In genomic region chr4:184907216-184907615, GRCh38 we compare ENCODE assay signal across 17 cellular contexts.
DNase-seq lines count a peak whose midpoint lies in the region; ATAC-seq and TF ChIP-seq lines count a peak whose summit lies in the region.
"Had no signal": no experiment of that assay in that cellular context is flagged by ENCODE, and none has a peak within 500 bp of the region (broad histone marks: within the 10 kb centered on the region; RNA-seq: fewer than 3 reads in every experiment).

No MANE protein-coding gene starts in this region.

- H3K79me2 ChIP-seq in OCI-LY3 (ENCODE audit: low read length) = no peaks in the 10 kb centered on the region

- POLR2A ChIA-PET in activated CD4-positive, alpha-beta T cell treated with anti-CD3 and anti-CD28 coated beads for 36 hours (lab: Charles Lee) = no interaction called here

- peak; percentile 44 for TF ChIP-seq CTCF in OCI-LY3 (IDR thresholded peaks at IDR 0.05; ENCODE audit: low read depth, low read length)
- no peak for TF ChIP-seq CTCF in liver (IDR thresholded peaks at IDR 0.05; ENCODE audit: low read depth, low read length, missing input control)

- H3K36me3 ChIP-seq in OCI-LY3 (replicated peaks; ENCODE audit: low read depth, low read length) (no peaks in the 10 kb centered on the region), liver (ENCODE audit: control insufficient read depth in 4 of 4, insufficient read depth in 3 of 4, low read depth in 1 of 4, low read length in 3 of 4) (no peaks in the 10 kb centered on the region)
- H3K36me3 ChIP-seq: adrenal gland, gastroesophageal sphincter, transverse colon had no signal

- H3K9me3 Mint-ChIP-seq in activated CD4-positive, alpha-beta T cell treated with anti-CD3 and anti-CD28 coated beads for 36 hours (ENCODE audit: low read depth) = peaks cover 2% of the 10 kb centered on the region

- H2AFZ ChIP-seq in OCI-LY3 (ENCODE audit: low read depth, low read length) = no peak overlapping the region

- no peaks in the 10 kb centered on the region for H4K20me1 ChIP-seq in OCI-LY3 (ENCODE audit: insufficient read depth, low read length)

- H3K27ac Mint-ChIP-seq in activated CD4-positive, alpha-beta T cell treated with anti-CD3 and anti-CD28 coated beads for 36 hours = no peak overlapping the region
- H3K27ac Mint-ChIP-seq: IgD-negative memory B cell, progenitor cell of endocrine pancreas had no signal

- H3K9me3 ChIP-seq in OCI-LY3 (ENCODE audit: insufficient read depth, low read length) (no peaks in the 10 kb centered on the region), liver (ENCODE audit: control insufficient read depth in 4 of 4, low read length in 3 of 4) (peaks cover 0 to 2% (median 0%) of the 10 kb centered on the region in 4 donors)
- H3K9me3 ChIP-seq: Caco-2 had no signal

- DNase-seq in activated CD4-positive, alpha-beta T cell treated with anti-CD3 and anti-CD28 coated beads for 36 hours = peak; percentile 10
- DNase-seq in activated CD4-positive, alpha-beta T cell treated with anti-CD3 and anti-CD28 coated beads for 1 hour = no peak
- no peak for DNase-seq in cerebellar nuclear complex (lab: John Stamatoyannopoulos, UW)
- DNase-seq in caudate nucleus (lab: John Stamatoyannopoulos, UW) = no peak
- DNase-seq in kidney tubule cell (ENCODE audit: low spot score) = no peak
- DNase-seq: activated T-cell treated with anti-CD3 and anti-CD28 coated beads for 4 hours, adrenal gland, Caco-2, NCI-H2107, transverse colon had no signal

- peaks cover 9% of the 10 kb centered on the region for H3K4me1 ChIP-seq in OCI-LY3 (ENCODE audit: low read length)
- peaks cover 1 to 13% (median 8%) of the 10 kb centered on the region in 4 donors for H3K4me1 ChIP-seq in liver (ENCODE audit: control insufficient read depth in 4 of 4, insufficient read depth in 4 of 4, low read length in 3 of 4)
- H3K4me1 ChIP-seq: A549, adrenal gland, Caco-2, gastroesophageal sphincter, transverse colon had no signal

- CTCF ChIA-PET in activated CD4-positive, alpha-beta T cell treated with anti-CD3 and anti-CD28 coated beads for 36 hours (lab: Charles Lee) = interaction anchor here (1.2 to 1.6 kb wide), 3 partner anchors 145 to 162 kb away, joined by 3 to 5 read pairs (median 3); no protein-coding TSS in a partner anchor

- H3K4me3 ChIP-seq in OCI-LY3 (ENCODE audit: low read length) = no peak overlapping the region
- no peak overlapping the region for H3K4me3 ChIP-seq in liver (ENCODE audit: low read depth in 1 of 3, low read length in 3 of 3)
- H3K4me3 ChIP-seq: A549, adrenal gland, gastroesophageal sphincter, transverse colon had no signal

- no peak overlapping the region for H3K9ac ChIP-seq in OCI-LY3 (ENCODE audit: low read length)
- no peak overlapping the region for H3K9ac ChIP-seq in liver (ENCODE audit: low read depth in 1 of 2, low read length in 2 of 2)

- no peaks in the 10 kb centered on the region for H3K36me3 Mint-ChIP-seq in activated CD4-positive, alpha-beta T cell treated with anti-CD3 and anti-CD28 coated beads for 36 hours (ENCODE audit: low read depth)
- H3K36me3 Mint-ChIP-seq: IgD-negative memory B cell had no signal

- H3K27ac ChIP-seq in OCI-LY3 (ENCODE audit: low read length) (no peak overlapping the region), liver (ENCODE audit: low read depth in 1 of 2, low read length in 2 of 2) (no peak overlapping the region), caudate nucleus (ENCODE audit: low read depth, low read length) (no peak overlapping the region)
- H3K27ac ChIP-seq: A549, adrenal gland, gastroesophageal sphincter, transverse colon had no signal

- H3K4me3 Mint-ChIP-seq in activated CD4-positive, alpha-beta T cell treated with anti-CD3 and anti-CD28 coated beads for 36 hours = no peak overlapping the region
- H3K4me3 Mint-ChIP-seq: IgD-negative memory B cell had no signal

- peak overlapping the region; percentile 34 for H3K4me2 ChIP-seq in OCI-LY3 (ENCODE audit: low read length)
- H3K4me2 ChIP-seq: A549 had no signal

- ATAC-seq in activated CD4-positive, alpha-beta T cell treated with anti-CD3 and anti-CD28 coated beads for 36 hours = peak; percentile 44
- peak; percentile 51 for ATAC-seq in GM21529 (IDR thresholded peaks at IDR 0.05; ENCODE audit: unreplicated experiment)
- ATAC-seq: A549, gastroesophageal sphincter had no signal

- H3K27me3 ChIP-seq in OCI-LY3 (ENCODE audit: low read depth, low read length) (no peaks in the 10 kb centered on the region), liver (ENCODE audit: control insufficient read depth in 4 of 4, insufficient read depth in 4 of 4, low read length in 3 of 4) (no peaks in the 10 kb centered on the region)
- H3K27me3 ChIP-seq: adrenal gland, gastroesophageal sphincter, transverse colon had no signal

- H3K27me3 Mint-ChIP-seq in activated CD4-positive, alpha-beta T cell treated with anti-CD3 and anti-CD28 coated beads for 36 hours = no peaks in the 10 kb centered on the region
- H3K27me3 Mint-ChIP-seq: progenitor cell of endocrine pancreas had no signal

- H3K4me1 Mint-ChIP-seq in activated CD4-positive, alpha-beta T cell treated with anti-CD3 and anti-CD28 coated beads for 36 hours = peaks cover 7% of the 10 kb centered on the region

- intact Hi-C loops in activated CD4-positive, alpha-beta T cell treated with anti-CD3 and anti-CD28 coated beads for 36 hours (cut with DNase I, micrococcal nuclease) = loop anchor here (1.0 to 5.0 kb wide), 2 partner anchors 160 to 162 kb away; no protein-coding TSS in a partner anchor

- 92% methylated on average over 1 of the region's 1 CpG for whole genome bisulfite sequencing in liver

- peak; percentile 51 to 62 for TF ChIP-seq RAD21 in liver (IDR thresholded peaks at IDR 0.05)

TF ChIP-seq in liver, 16 proteins besides CTCF, POLR2A, EP300 and RAD21:
- TF ChIP-seq EGR1 (IDR thresholded peaks at IDR 0.05; ENCODE audit: low read depth in 2 of 2) (no peak), REST (IDR thresholded peaks at IDR 0.05) (no peak), GABPA (IDR thresholded peaks at IDR 0.05 in 1 of 2, conservative IDR thresholded peaks at IDR 0.05 in 1 of 2) (no peak), YY1 (IDR thresholded peaks at IDR 0.05) (peak; percentile 34), ATF3 (IDR thresholded peaks at IDR 0.05) (no peak)
